ENCODE assay signal across 7 cellular contexts in genomic region chr2:41344529-41344928, GRCh38.
"Had no signal": no experiment of that assay in that cellular context is flagged by ENCODE, and none has a peak within 500 bp of the region (broad histone marks: within the 10 kb centered on the region; RNA-seq: fewer than 3 reads in every experiment).

No MANE protein-coding gene starts in this region.

- H3K27ac ChIP-seq: GM23248, HL-60 had no signal

- DNase-seq: GM23248, GOT3, H7, HFFc6 had no signal

- H3K4me3 ChIP-seq: GM23248, HAP-1 had no signal

- H3K36me3 ChIP-seq: HAP-1 had no signal

- H3K9ac ChIP-seq: GM23248 had no signal

- H3K9me3 ChIP-seq: HAP-1 had no signal

- H2AFZ ChIP-seq: GM23248 had no signal

- FAIRE-seq: HepG2 had no signal
